Comparison of ENCODE assay signal across 8 cellular contexts in genomic region chr9:133160742-133161541, GRCh38. TPM values are rescaled to one million over a fixed set of nuclear protein-coding genes. Genes with fewer than 3 reads are reported as not detected.
DNase-seq lines count a peak whose midpoint lies in the region; ATAC-seq, FAIRE-seq and TF ChIP-seq lines count a peak whose summit lies in the region.

No MANE protein-coding gene starts in this region.

- in situ Hi-C loops in HepG2 (cut with HindIII; ENCODE audit: extremely low pct_ligation_motif_present, low pct_unique_long_range_greater_than_20kb), result no loop called here

- H3F3A ChIP-seq in SK-N-SH (replicated peaks; ENCODE audit: insufficient read depth), result no peaks in the 10 kb centered on the region

- H3K27me3 ChIP-seq in KMS-11 (ENCODE audit: insufficient read depth, low read depth), result peaks cover 55% of the 10 kb centered on the region
- H3K27me3 ChIP-seq in SK-N-SH (ENCODE audit: insufficient read depth), result no peaks in the 10 kb centered on the region
- peaks cover 0 to 8% of the 10 kb centered on the region in 2 experiments; a peak in 1 of 5 replicates for H3K27me3 ChIP-seq in HepG2 (ENCODE audit: control insufficient read depth in 1 of 2, insufficient read depth in 2 of 2, low read length in 2 of 2)
- peaks cover 6% of the 10 kb centered on the region for H3K27me3 ChIP-seq in suprapubic skin

- no peaks in the 10 kb centered on the region for H3K9me2 ChIP-seq in SK-N-SH

- H3K9me3 ChIP-seq in SK-N-SH (no peaks in the 10 kb centered on the region), HepG2 (ENCODE audit: low read length) (no peaks in the 10 kb centered on the region), suprapubic skin (no peaks in the 10 kb centered on the region)

- TF ChIP-seq RAD21 in SK-N-SH (IDR thresholded peaks at IDR 0.05; ENCODE audit: low read length) (peak; percentile 50; the same call in 1 of the 2 replicates), HepG2 (CRISPR knock-in tag; IDR thresholded peaks at IDR 0.05) (no peak)

- intact Hi-C loops in HepG2 (cut with micrococcal nuclease; ENCODE audit: unreplicated experiment), result no loop called here

- H3K4me1 ChIP-seq in KMS-11 (ENCODE audit: low read depth, poor library complexity, severe bottlenecking) (no peaks in the 10 kb centered on the region), SK-N-SH (ENCODE audit: control insufficient read depth in 1 of 2, insufficient read depth in 2 of 2, low read depth in 1 of 2, low read length in 1 of 2) (peaks cover 0 to 5% of the 10 kb centered on the region in 2 experiments; a peak in 1 of 4 replicates), HepG2 (ENCODE audit: insufficient read depth, low read length) (no peaks in the 10 kb centered on the region), suprapubic skin (peaks cover 26% of the 10 kb centered on the region)

- TF ChIP-seq CTCF in KMS-11 (conservative IDR thresholded peaks at IDR 0.05; ENCODE audit: low read depth, low read length) (peak; percentile 73), SK-N-SH (IDR thresholded peaks at IDR 0.05) (peak; percentile 70), HepG2 (CRISPR knock-in tag; IDR thresholded peaks at IDR 0.05) (peak; percentile 74), suprapubic skin (IDR thresholded peaks at IDR 0.05) (peak; percentile 70 to 83)

- WGBS in SK-N-SH (ENCODE audit: low lambda C conversion rate), result 45% methylated on average over 9 of the region's 9 CpGs
- 13% methylated on average over 9 of the region's 9 CpGs for WGBS in HepG2 (ENCODE audit: low lambda C conversion rate)
- 58% methylated on average over 9 of the region's 9 CpGs for WGBS in suprapubic skin

- H3K4me2 ChIP-seq in KMS-11 (no peak overlapping the region), SK-N-SH (no peak overlapping the region), HepG2 (ENCODE audit: low read depth, low read length) (no peak overlapping the region)

- no TSS peak for BruUV-seq in HepG2 (replicated peaks; lab: Mats Ljungman, UMichigan)

- CTCF ChIA-PET in SK-N-SH (lab: Yijun Ruan, JAX), result interaction anchor here (0.8 to 5.0 kb wide), 6 partner anchors 11 to 139 kb away, joined by 3 to 42 read pairs (median 8); no protein-coding TSS in a partner anchor
- CTCF ChIA-PET in HepG2 (lab: Yijun Ruan, JAX; ENCODE audit: low intra/inter-chr PET ratio, low total read pairs), result interaction anchor here (0.8 to 1.9 kb wide), 2 partner anchors 13 to 58 kb away, joined by 3 to 5 read pairs; no protein-coding TSS in a partner anchor

- ATAC-seq in HepG2, result peak; percentile 85
- ATAC-seq in HG02970 (IDR thresholded peaks at IDR 0.05; ENCODE audit: low FRiP score, unreplicated experiment), result no peak

- TF ChIP-seq EP300 in SK-N-SH (IDR thresholded peaks at IDR 0.05; ENCODE audit: borderline replicate concordance in 1 of 2, low read depth in 1 of 2, low read length in 1 of 2) (no peak), HepG2 (IDR thresholded peaks at IDR 0.05; ENCODE audit: low read depth in 2 of 2, low read length in 2 of 2) (no peak), HepG2 (CRISPR knock-in tag; IDR thresholded peaks at IDR 0.05; ENCODE audit: borderline replicate concordance) (no peak), suprapubic skin (IDR thresholded peaks at IDR 0.05) (no peak)

- H3K4me3 ChIP-seq in KMS-11 (IDR thresholded peaks at IDR 0.05; ENCODE audit: insufficient read depth, low read depth, low read length) (no peak overlapping the region), SK-N-SH (ENCODE audit: low read depth in 2 of 2, low read length in 1 of 2) (no peak overlapping the region), HepG2 (replicated peaks in 1 of 3; ENCODE audit: insufficient read depth in 1 of 3, low read depth in 2 of 3, low read length in 3 of 3) (no peak overlapping the region), suprapubic skin (no peak overlapping the region)

- H3K9ac ChIP-seq in KMS-11 (no peak overlapping the region), SK-N-SH (no peak overlapping the region), HepG2 (ENCODE audit: insufficient read depth, low read depth, low read length) (no peak overlapping the region)

- no peak overlapping the region for H2AFZ ChIP-seq in KMS-11 (ENCODE audit: low read depth)
- H2AFZ ChIP-seq in SK-N-SH (ENCODE audit: low read depth), result no peak overlapping the region
- H2AFZ ChIP-seq in HepG2 (ENCODE audit: low read length), result no peak overlapping the region

- POLR2A ChIA-PET in SK-N-SH (lab: Yijun Ruan, JAX), result no interaction called here
- POLR2A ChIA-PET in HepG2 (lab: Yijun Ruan, JAX), result no interaction called here

- peak; percentile 25 for DNase-seq in NCI-H2107 treated with DMSO at 0.1 percent for 48 hours (lab: John Stamatoyannopoulos, UW; ENCODE audit: unreplicated experiment)
- no peak for DNase-seq in NCI-H2107 (lab: John Stamatoyannopoulos, UW)
- DNase-seq in SK-N-SH, result peak; percentile 88
- DNase-seq in cerebellar cortex (ENCODE audit: low spot score), result peak; percentile 67
- DNase-seq in HepG2 (ENCODE audit: low spot score), result peak; percentile 52
- peak in 1 of 2 donors; percentile 84 for DNase-seq in suprapubic skin (ENCODE audit: low spot score in 2 of 2)

- H3K36me3 ChIP-seq in KMS-11 (ENCODE audit: insufficient read depth) (no peaks in the 10 kb centered on the region), SK-N-SH (replicated peaks in 1 of 2; ENCODE audit: control insufficient read depth in 1 of 2, insufficient read depth in 2 of 2, low read length in 1 of 2) (no peaks in the 10 kb centered on the region), HepG2 (replicated peaks in 1 of 2; ENCODE audit: control insufficient read depth in 1 of 2, insufficient read depth in 2 of 2, low read length in 2 of 2) (no peaks in the 10 kb centered on the region), suprapubic skin (no peaks in the 10 kb centered on the region)

- H4K20me1 ChIP-seq in KMS-11 (ENCODE audit: insufficient read depth), result no peaks in the 10 kb centered on the region
- no peaks in the 10 kb centered on the region for H4K20me1 ChIP-seq in SK-N-SH (ENCODE audit: insufficient read depth)
- no peaks in the 10 kb centered on the region for H4K20me1 ChIP-seq in HepG2 (ENCODE audit: insufficient read depth, low read length)

- H3K27ac ChIP-seq in KMS-11 (no peak overlapping the region), SK-N-SH (ENCODE audit: low read depth in 2 of 2, low read length in 1 of 2) (no peak overlapping the region), HepG2 (ENCODE audit: extremely low read length, insufficient read depth, low read length) (no peak overlapping the region), suprapubic skin (no peak overlapping the region)

- H3K79me2 ChIP-seq in KMS-11 (ENCODE audit: insufficient read depth, low read depth), result no peaks in the 10 kb centered on the region
- no peaks in the 10 kb centered on the region for H3K79me2 ChIP-seq in SK-N-SH (ENCODE audit: insufficient read depth)
- no peaks in the 10 kb centered on the region for H3K79me2 ChIP-seq in HepG2 (ENCODE audit: insufficient read depth, low read length)

- FAIRE-seq in HepG2 (lab: Jason Lieb, UNC), result peak; percentile 95

- TF ChIP-seq POLR2A in HepG2 (IDR thresholded peaks at IDR 0.05; ENCODE audit: insufficient read depth in 1 of 2, low read depth in 2 of 2, low read length in 2 of 2), result no peak
- no peak for TF ChIP-seq POLR2A in suprapubic skin (IDR thresholded peaks at IDR 0.05)

RNA-seq across cellular contexts. Expression of gene GBGT1, which starts 2.8 kb away (rescaled TPM):
- polyA plus RNA-seq in SK-N-SH (2012; rRNA removed) (0.45 and 0.51 TPM in 2 replicates), HepG2 (2011; rRNA removed) (not detected in 2 replicates)
- 0.22 and 0.30 TPM in 2 replicates for polyA plus RNA-seq in SK-N-SH (2012; cell fraction: cytosol; rRNA removed)
- polyA plus RNA-seq in SK-N-SH (2012; cell fraction: nucleus; rRNA removed), result 1.1 and 1.7 TPM in 2 replicates
- total RNA-seq in HepG2 (2016; rRNA removed; fragmentation: Illumina TruSeq; extraction: Trizol) (not detected in 2 replicates), suprapubic skin (10 to 100 TPM in 1 of 4 donors, 1 to 10 TPM in 3; 2.6 to 14.6 (median 5.8) TPM)
- 0.10 TPM in 1 of 2 replicates, not detected in the other for total RNA-seq in HepG2 (2016; cell fraction: cytosol; rRNA removed; fragmentation: Illumina TruSeq; extraction: Trizol; ENCODE audit: low read depth)
- total RNA-seq in HepG2 (2016; cell fraction: insoluble cytoplasmic fraction; rRNA removed; fragmentation: Illumina TruSeq; extraction: Trizol), result not detected in 2 replicates
- not detected in 2 replicates for total RNA-seq in HepG2 (2016; cell fraction: membrane; rRNA removed; fragmentation: Illumina TruSeq; extraction: Trizol)
- total RNA-seq in HepG2 (2016; cell fraction: nucleus; rRNA removed; fragmentation: Illumina TruSeq; extraction: Trizol), result not detected in 2 replicates
- polyA plus RNA-seq in HepG2 (2011; cell fraction: cytosol; rRNA removed), result not detected in 2 replicates
- polyA plus RNA-seq in HepG2 (2011; cell fraction: nucleus; rRNA removed), result not detected in 2 replicates
- not detected in 2 replicates for polyA plus RNA-seq in HepG2 (2012)
- not detected in 2 replicates for polyA plus RNA-seq in HepG2 (2016; cell fraction: cytosol; fragmentation: Illumina TruSeq; extraction: Trizol; ENCODE audit: low read depth)
- not detected in 2 replicates for polyA plus RNA-seq in HepG2 (2016; cell fraction: insoluble cytoplasmic fraction; fragmentation: Illumina TruSeq; extraction: Trizol; ENCODE audit: low read depth)
- polyA plus RNA-seq in HepG2 (2016; cell fraction: membrane; fragmentation: Illumina TruSeq; extraction: Trizol; ENCODE audit: low read depth), result not detected in 2 replicates
- not detected in 2 replicates for polyA plus RNA-seq in HepG2 (2016; cell fraction: nucleus; fragmentation: Illumina TruSeq; extraction: Trizol; ENCODE audit: insufficient read depth, low read depth)
- polyA minus RNA-seq in HepG2 (2011; rRNA and poly(A)+ RNA removed; ENCODE audit: low replicate concordance), result not detected in 2 replicates
- not detected in 2 replicates for polyA minus RNA-seq in HepG2 (2011; cell fraction: cytosol; rRNA and poly(A)+ RNA removed)
- not detected in 2 replicates for polyA minus RNA-seq in HepG2 (2011; cell fraction: nucleus; rRNA and poly(A)+ RNA removed)

RNA-seq across cellular contexts. Expression of gene RALGDS, which starts 39.9 kb away (rescaled TPM):
- polyA plus RNA-seq in SK-N-SH (2012; rRNA removed), result 64.1 and 64.7 TPM in 2 replicates
- 29.8 and 47.9 TPM in 2 replicates for polyA plus RNA-seq in SK-N-SH (2012; cell fraction: cytosol; rRNA removed)
- 152 and 169 TPM in 2 replicates for polyA plus RNA-seq in SK-N-SH (2012; cell fraction: nucleus; rRNA removed)
- 8.8 and 12.9 TPM in 2 replicates for total RNA-seq in HepG2 (2016; rRNA removed; fragmentation: Illumina TruSeq; extraction: Trizol)
- total RNA-seq in HepG2 (2016; cell fraction: cytosol; rRNA removed; fragmentation: Illumina TruSeq; extraction: Trizol; ENCODE audit: low read depth), result 4.2 and 5.7 TPM in 2 replicates
- 7.3 and 12.1 TPM in 2 replicates for total RNA-seq in HepG2 (2016; cell fraction: insoluble cytoplasmic fraction; rRNA removed; fragmentation: Illumina TruSeq; extraction: Trizol)
- 15.5 and 15.7 TPM in 2 replicates for total RNA-seq in HepG2 (2016; cell fraction: membrane; rRNA removed; fragmentation: Illumina TruSeq; extraction: Trizol)
- total RNA-seq in HepG2 (2016; cell fraction: nucleus; rRNA removed; fragmentation: Illumina TruSeq; extraction: Trizol), result 10.4 and 11.0 TPM in 2 replicates
- polyA plus RNA-seq in HepG2 (2011; rRNA removed), result 25.5 and 28.8 TPM in 2 replicates
- 14.9 and 17.8 TPM in 2 replicates for polyA plus RNA-seq in HepG2 (2011; cell fraction: cytosol; rRNA removed)
- polyA plus RNA-seq in HepG2 (2011; cell fraction: nucleus; rRNA removed), result 104 and 131 TPM in 2 replicates
- 12.0 and 15.7 TPM in 2 replicates for polyA plus RNA-seq in HepG2 (2012)
- polyA plus RNA-seq in HepG2 (2016; cell fraction: cytosol; fragmentation: Illumina TruSeq; extraction: Trizol; ENCODE audit: low read depth), result 4.1 and 4.2 TPM in 2 replicates
- 8.9 and 12.0 TPM in 2 replicates for polyA plus RNA-seq in HepG2 (2016; cell fraction: insoluble cytoplasmic fraction; fragmentation: Illumina TruSeq; extraction: Trizol; ENCODE audit: low read depth)
- polyA plus RNA-seq in HepG2 (2016; cell fraction: membrane; fragmentation: Illumina TruSeq; extraction: Trizol; ENCODE audit: low read depth), result 11.6 and 12.4 TPM in 2 replicates
- 28.7 and 31.3 TPM in 2 replicates for polyA plus RNA-seq in HepG2 (2016; cell fraction: nucleus; fragmentation: Illumina TruSeq; extraction: Trizol; ENCODE audit: insufficient read depth, low read depth)
- 20.8 and 24.6 TPM in 2 replicates for polyA minus RNA-seq in HepG2 (2011; rRNA and poly(A)+ RNA removed; ENCODE audit: low replicate concordance)
- polyA minus RNA-seq in HepG2 (2011; cell fraction: cytosol; rRNA and poly(A)+ RNA removed), result 4.8 and 5.6 TPM in 2 replicates
- polyA minus RNA-seq in HepG2 (2011; cell fraction: nucleus; rRNA and poly(A)+ RNA removed), result 17.0 and 17.4 TPM in 2 replicates
- 100 to 1,000 TPM; 173 to 244 (median 212) TPM for total RNA-seq in suprapubic skin

RNA-seq across cellular contexts. Expression of gene OBP2B, which starts 48.1 kb away (rescaled TPM):
- polyA plus RNA-seq in SK-N-SH (2012; rRNA removed) (not detected in 2 replicates), HepG2 (2011; rRNA removed) (not detected in 2 replicates)
- polyA plus RNA-seq in SK-N-SH (2012; cell fraction: cytosol; rRNA removed), result not detected in 2 replicates
- not detected in 2 replicates for polyA plus RNA-seq in SK-N-SH (2012; cell fraction: nucleus; rRNA removed)
- total RNA-seq in HepG2 (2016; rRNA removed; fragmentation: Illumina TruSeq; extraction: Trizol) (not detected in 2 replicates), suprapubic skin (10 to 100 TPM in 1 of 4 donors, 1 to 10 TPM in 3; 2.6 to 11.7 (median 7.1) TPM)
- total RNA-seq in HepG2 (2016; cell fraction: cytosol; rRNA removed; fragmentation: Illumina TruSeq; extraction: Trizol; ENCODE audit: low read depth), result not detected in 2 replicates
- total RNA-seq in HepG2 (2016; cell fraction: insoluble cytoplasmic fraction; rRNA removed; fragmentation: Illumina TruSeq; extraction: Trizol), result not detected in 2 replicates
- not detected in 2 replicates for total RNA-seq in HepG2 (2016; cell fraction: membrane; rRNA removed; fragmentation: Illumina TruSeq; extraction: Trizol)
- total RNA-seq in HepG2 (2016; cell fraction: nucleus; rRNA removed; fragmentation: Illumina TruSeq; extraction: Trizol), result not detected in 2 replicates
- polyA plus RNA-seq in HepG2 (2011; cell fraction: cytosol; rRNA removed), result not detected in 2 replicates
- polyA plus RNA-seq in HepG2 (2011; cell fraction: nucleus; rRNA removed), result not detected in 2 replicates
- polyA plus RNA-seq in HepG2 (2012), result not detected in 2 replicates
- polyA plus RNA-seq in HepG2 (2016; cell fraction: cytosol; fragmentation: Illumina TruSeq; extraction: Trizol; ENCODE audit: low read depth), result not detected in 2 replicates
- not detected in 2 replicates for polyA plus RNA-seq in HepG2 (2016; cell fraction: insoluble cytoplasmic fraction; fragmentation: Illumina TruSeq; extraction: Trizol; ENCODE audit: low read depth)
- not detected in 2 replicates for polyA plus RNA-seq in HepG2 (2016; cell fraction: membrane; fragmentation: Illumina TruSeq; extraction: Trizol; ENCODE audit: low read depth)
- polyA plus RNA-seq in HepG2 (2016; cell fraction: nucleus; fragmentation: Illumina TruSeq; extraction: Trizol; ENCODE audit: insufficient read depth, low read depth), result not detected in 2 replicates
- not detected in 2 replicates for polyA minus RNA-seq in HepG2 (2011; rRNA and poly(A)+ RNA removed; ENCODE audit: low replicate concordance)
- polyA minus RNA-seq in HepG2 (2011; cell fraction: cytosol; rRNA and poly(A)+ RNA removed), result not detected in 2 replicates
- polyA minus RNA-seq in HepG2 (2011; cell fraction: nucleus; rRNA and poly(A)+ RNA removed), result not detected in 2 replicates

Comparison
In these comparisons a context has a peak if more than half of its experiments do, and no peak if none do; other contexts are left out.
1. RNA of gene RALGDS, which starts 39.9 kb away (total RNA-seq): 173 to 244 TPM in suprapubic skin; 4.2 to 15.7 TPM in HepG2; every median in the first group is over 10 times any median in the second.
2. Peak in every context shown above with its lines, with median percentiles within 50 percentile points of each other: CTCF ChIP-seq.